1 cellular context compared by ENCODE assay signal in genomic region chrX:153487590-153488071, GRCh38.
TF ChIP-seq lines count a peak whose summit lies in the region.

No MANE protein-coding gene starts in this region.

TF ChIP-seq in HepG2, 621 proteins besides CTCF, POLR2A, EP300 and RAD21:
- TF ChIP-seq YEATS2 (CRISPR knock-in tag; IDR thresholded peaks at IDR 0.05; ENCODE audit: borderline replicate concordance) (no peak), U2AF2 (IDR thresholded peaks at IDR 0.05; ENCODE audit: low read depth, low read length) (no peak), ETS1 (CRISPR knock-in tag; IDR thresholded peaks at IDR 0.05) (no peak), MAX (IDR thresholded peaks at IDR 0.05) (peak; percentile 36), ZNF709 (CRISPR knock-in tag; IDR thresholded peaks at IDR 0.05) (no peak), TCF12 (IDR thresholded peaks at IDR 0.05) (no peak), TCF12 (CRISPR knock-in tag; IDR thresholded peaks at IDR 0.05) (no peak), LRRFIP1 (CRISPR knock-in tag; conservative IDR thresholded peaks at IDR 0.05) (no peak), FOXK2 (IDR thresholded peaks at IDR 0.05) (no peak), SRY (CRISPR knock-in tag; IDR thresholded peaks at IDR 0.05) (no peak), ZFP1 (CRISPR knock-in tag; IDR thresholded peaks at IDR 0.05) (no peak), KLF15 (CRISPR knock-in tag; IDR thresholded peaks at IDR 0.05; ENCODE audit: borderline replicate concordance) (no peak), AGO2 (optimal IDR thresholded peaks at IDR 0.05; ENCODE audit: low read depth, low read length) (peak; percentile 31), BATF2 (CRISPR knock-in tag; IDR thresholded peaks at IDR 0.05) (no peak), ZNF543 (CRISPR knock-in tag; IDR thresholded peaks at IDR 0.05) (0 out of 2 replicates have a peak, but pooled peaks have one; percentile 15), HNRNPL (IDR thresholded peaks at IDR 0.05; ENCODE audit: low read depth, low read length) (0 out of 2 replicates have a peak, but pooled peaks have one; percentile 55), STAT5B (CRISPR knock-in tag; IDR thresholded peaks at IDR 0.05) (no peak), ZFX (CRISPR knock-in tag; IDR thresholded peaks at IDR 0.05; ENCODE audit: low read depth) (peak; percentile 38; the same call in 1 of the 2 replicates), REL (CRISPR knock-in tag; conservative IDR thresholded peaks at IDR 0.05) (no peak), BCL6 (CRISPR knock-in tag; IDR thresholded peaks at IDR 0.05) (0 out of 2 replicates have a peak, but pooled peaks have one; percentile 10)
